In the genomic region with DNA sequence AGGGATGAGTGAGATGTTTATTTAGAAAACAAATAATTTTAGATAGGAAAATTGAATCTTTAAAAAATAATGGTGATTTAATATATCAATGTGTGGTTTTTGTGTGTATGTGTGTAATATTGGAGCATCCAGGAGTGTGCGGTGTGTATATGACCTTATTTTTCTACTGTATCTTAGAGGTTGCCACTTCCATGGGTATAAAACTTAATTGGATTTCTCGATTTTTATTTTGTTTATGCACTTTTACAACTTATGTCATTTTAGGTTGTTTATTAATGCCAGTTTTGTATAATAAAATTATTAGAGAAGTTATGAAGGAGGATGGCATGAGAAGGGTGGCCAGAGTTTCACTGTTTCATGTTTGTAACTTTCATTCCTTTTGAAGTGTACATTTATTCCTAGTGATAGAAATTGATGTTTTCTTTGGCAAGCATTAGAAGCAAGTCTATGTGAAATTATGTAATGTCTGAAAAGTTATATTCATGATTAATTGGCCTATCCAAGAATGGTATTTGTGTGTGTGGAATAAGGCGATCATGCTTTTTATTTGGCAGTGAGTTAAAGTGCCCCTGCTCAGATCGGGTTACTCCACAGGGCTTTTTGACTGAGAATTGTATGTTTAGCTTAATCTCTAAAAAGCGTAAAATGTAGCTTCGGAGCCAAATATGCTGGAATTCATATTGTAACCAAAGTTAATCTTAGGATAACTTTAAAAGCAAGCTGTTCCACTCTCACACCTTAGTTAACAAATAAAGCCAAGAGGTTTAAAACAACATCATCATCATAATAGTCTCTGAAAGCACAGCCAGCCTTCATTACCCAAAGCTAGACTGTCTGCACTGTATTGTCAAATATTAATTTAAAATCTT, we compare ENCODE assay signal across 14 cellular contexts.
DNase-seq lines count a peak whose midpoint lies in the region; ATAC-seq, FAIRE-seq and TF ChIP-seq lines count a peak whose summit lies in the region.
"Had no signal": no experiment of that assay in that cellular context is flagged by ENCODE, and none has a peak within 500 bp of the region (broad histone marks: within the 10 kb centered on the region; RNA-seq: fewer than 3 reads in every experiment).

No MANE protein-coding gene starts in this region.

- no peak for TF ChIP-seq EP300 in HepG2 (IDR thresholded peaks at IDR 0.05; ENCODE audit: low read depth in 2 of 2, low read length in 2 of 2)
- no peak for TF ChIP-seq EP300 in HepG2 (CRISPR knock-in tag; IDR thresholded peaks at IDR 0.05; ENCODE audit: borderline replicate concordance)

- H3K27ac ChIP-seq in HepG2 (ENCODE audit: extremely low read length, insufficient read depth, low read length): no peak overlapping the region

- TF ChIP-seq RAD21 in HepG2 (CRISPR knock-in tag; IDR thresholded peaks at IDR 0.05): no peak

- H3K9me3 ChIP-seq in HepG2 (ENCODE audit: low read length): no peaks in the 10 kb centered on the region

- H3K79me2 ChIP-seq in HepG2 (ENCODE audit: insufficient read depth, low read length): no peaks in the 10 kb centered on the region

- peak; percentile 26 for DNase-seq in NCI-H2196 treated with DMSO at 0.1 percent for 48 hours (lab: John Stamatoyannopoulos, UW; ENCODE audit: unreplicated experiment)
- DNase-seq in NCI-H2196 (lab: John Stamatoyannopoulos, UW; ENCODE audit: unreplicated experiment): no peak
- peak; percentile 69 to 82 for DNase-seq in cardiac fibroblast (ENCODE audit: low read depth in 2 of 2)
- no peak for DNase-seq in HepG2 (ENCODE audit: low spot score)
- no peak for DNase-seq in type B pancreatic cell (ENCODE audit: extremely low spot score, unreplicated experiment)
- no peak for DNase-seq in NCI-H2029 (lab: John Stamatoyannopoulos, UW)
- DNase-seq: activated CD8-positive, alpha-beta memory T cell treated with anti-CD3 and anti-CD28 coated beads, Interleukin-2, amount 50 U/mL, for 48 hours; naive B cell; NCI-H510A treated with DMSO at 0.1 percent for 48 hours; Right ventricle myocardium superior; small intestine had no signal

- no TSS peak for BruUV-seq in HepG2 (replicated peaks; lab: Mats Ljungman, UMichigan)

- no peak for FAIRE-seq in HepG2 (lab: Jason Lieb, UNC)
- FAIRE-seq: D721Med, small intestine had no signal

- H3K4me3 ChIP-seq in cardiac fibroblast (replicated peaks in 1 of 2; ENCODE audit: low read depth in 2 of 2, low read length in 2 of 2) (no peak overlapping the region), HepG2 (replicated peaks in 1 of 3; ENCODE audit: insufficient read depth in 1 of 3, low read depth in 2 of 3, low read length in 3 of 3) (no peak overlapping the region)

- no peaks in the 10 kb centered on the region for H3K36me3 ChIP-seq in HepG2 (replicated peaks in 1 of 2; ENCODE audit: control insufficient read depth in 1 of 2, insufficient read depth in 2 of 2, low read length in 2 of 2)

- H3K4me3 Mint-ChIP-seq in type B pancreatic cell: peak overlapping the region; percentile 4
- H3K4me3 Mint-ChIP-seq: naive B cell had no signal

- intact Hi-C loops in HepG2 (cut with micrococcal nuclease; ENCODE audit: unreplicated experiment): no loop called here

- no peak for TF ChIP-seq POLR2A in HepG2 (IDR thresholded peaks at IDR 0.05; ENCODE audit: insufficient read depth in 1 of 2, low read depth in 2 of 2, low read length in 2 of 2)

- H3K27ac Mint-ChIP-seq in type B pancreatic cell: no peak overlapping the region

- no peaks in the 10 kb centered on the region for H3K27me3 ChIP-seq in HepG2 (ENCODE audit: control insufficient read depth in 1 of 2, insufficient read depth in 2 of 2, low read length in 2 of 2)

- H3K4me2 ChIP-seq in HepG2 (ENCODE audit: low read depth, low read length): peak overlapping the region; percentile 14

- peaks cover 35% of the 10 kb centered on the region for H3K4me1 Mint-ChIP-seq in type B pancreatic cell (ENCODE audit: unreplicated experiment)

- POLR2A ChIA-PET in HepG2 (lab: Yijun Ruan, JAX): no interaction called here

- no peak for TF ChIP-seq CTCF in cardiac fibroblast (IDR thresholded peaks at IDR 0.05; ENCODE audit: low read depth, low read length)
- TF ChIP-seq CTCF in HepG2 (CRISPR knock-in tag; IDR thresholded peaks at IDR 0.05): no peak
- TF ChIP-seq CTCF in type B pancreatic cell (conservative IDR thresholded peaks at IDR 0.05): no peak

- in situ Hi-C loops in HepG2 (cut with HindIII; ENCODE audit: extremely low pct_ligation_motif_present, low pct_unique_long_range_greater_than_20kb): no loop called here

- no peaks in the 10 kb centered on the region for H3K27me3 Mint-ChIP-seq in type B pancreatic cell
- H3K27me3 Mint-ChIP-seq: naive B cell had no signal

- ATAC-seq in HepG2 (no peak), HG02610 (IDR thresholded peaks at IDR 0.05; ENCODE audit: unreplicated experiment) (no peak), HG03108 (IDR thresholded peaks at IDR 0.05; ENCODE audit: unreplicated experiment) (no peak)

- 77% methylated on average over 6 of the region's 6 CpGs for WGBS in HepG2 (ENCODE audit: low lambda C conversion rate)

- H3K4me1 ChIP-seq in HepG2 (ENCODE audit: insufficient read depth, low read length): peaks cover 26% of the 10 kb centered on the region

- CTCF ChIA-PET in HepG2 (lab: Yijun Ruan, JAX; ENCODE audit: low intra/inter-chr PET ratio, low total read pairs): no interaction called here

- H2AFZ ChIP-seq in HepG2 (ENCODE audit: low read length): no peak overlapping the region

- peaks cover 5% of the 10 kb centered on the region; the same call in 1 of the 2 replicates for H4K20me1 ChIP-seq in HepG2 (ENCODE audit: insufficient read depth, low read length)

- peaks cover 12% of the 10 kb centered on the region for H3K36me3 Mint-ChIP-seq in type B pancreatic cell

- no peak overlapping the region for H3K9ac ChIP-seq in HepG2 (ENCODE audit: insufficient read depth, low read depth, low read length)

- no peaks in the 10 kb centered on the region for H3K9me3 Mint-ChIP-seq in type B pancreatic cell
- H3K9me3 Mint-ChIP-seq: naive B cell had no signal

TF ChIP-seq in HepG2, 621 proteins besides CTCF, POLR2A, EP300 and RAD21 (continues in another document):
- TF ChIP-seq ZNF768 (CRISPR knock-in tag; IDR thresholded peaks at IDR 0.05) (no peak), NR3C1 (CRISPR knock-in tag; IDR thresholded peaks at IDR 0.05) (no peak), ZNF350 (CRISPR knock-in tag; IDR thresholded peaks at IDR 0.05; ENCODE audit: borderline replicate concordance, low read depth) (no peak), DPF2 (CRISPR knock-in tag; IDR thresholded peaks at IDR 0.05; ENCODE audit: borderline replicate concordance, low read depth) (no peak)
- TF ChIP-seq, protein P1, sequence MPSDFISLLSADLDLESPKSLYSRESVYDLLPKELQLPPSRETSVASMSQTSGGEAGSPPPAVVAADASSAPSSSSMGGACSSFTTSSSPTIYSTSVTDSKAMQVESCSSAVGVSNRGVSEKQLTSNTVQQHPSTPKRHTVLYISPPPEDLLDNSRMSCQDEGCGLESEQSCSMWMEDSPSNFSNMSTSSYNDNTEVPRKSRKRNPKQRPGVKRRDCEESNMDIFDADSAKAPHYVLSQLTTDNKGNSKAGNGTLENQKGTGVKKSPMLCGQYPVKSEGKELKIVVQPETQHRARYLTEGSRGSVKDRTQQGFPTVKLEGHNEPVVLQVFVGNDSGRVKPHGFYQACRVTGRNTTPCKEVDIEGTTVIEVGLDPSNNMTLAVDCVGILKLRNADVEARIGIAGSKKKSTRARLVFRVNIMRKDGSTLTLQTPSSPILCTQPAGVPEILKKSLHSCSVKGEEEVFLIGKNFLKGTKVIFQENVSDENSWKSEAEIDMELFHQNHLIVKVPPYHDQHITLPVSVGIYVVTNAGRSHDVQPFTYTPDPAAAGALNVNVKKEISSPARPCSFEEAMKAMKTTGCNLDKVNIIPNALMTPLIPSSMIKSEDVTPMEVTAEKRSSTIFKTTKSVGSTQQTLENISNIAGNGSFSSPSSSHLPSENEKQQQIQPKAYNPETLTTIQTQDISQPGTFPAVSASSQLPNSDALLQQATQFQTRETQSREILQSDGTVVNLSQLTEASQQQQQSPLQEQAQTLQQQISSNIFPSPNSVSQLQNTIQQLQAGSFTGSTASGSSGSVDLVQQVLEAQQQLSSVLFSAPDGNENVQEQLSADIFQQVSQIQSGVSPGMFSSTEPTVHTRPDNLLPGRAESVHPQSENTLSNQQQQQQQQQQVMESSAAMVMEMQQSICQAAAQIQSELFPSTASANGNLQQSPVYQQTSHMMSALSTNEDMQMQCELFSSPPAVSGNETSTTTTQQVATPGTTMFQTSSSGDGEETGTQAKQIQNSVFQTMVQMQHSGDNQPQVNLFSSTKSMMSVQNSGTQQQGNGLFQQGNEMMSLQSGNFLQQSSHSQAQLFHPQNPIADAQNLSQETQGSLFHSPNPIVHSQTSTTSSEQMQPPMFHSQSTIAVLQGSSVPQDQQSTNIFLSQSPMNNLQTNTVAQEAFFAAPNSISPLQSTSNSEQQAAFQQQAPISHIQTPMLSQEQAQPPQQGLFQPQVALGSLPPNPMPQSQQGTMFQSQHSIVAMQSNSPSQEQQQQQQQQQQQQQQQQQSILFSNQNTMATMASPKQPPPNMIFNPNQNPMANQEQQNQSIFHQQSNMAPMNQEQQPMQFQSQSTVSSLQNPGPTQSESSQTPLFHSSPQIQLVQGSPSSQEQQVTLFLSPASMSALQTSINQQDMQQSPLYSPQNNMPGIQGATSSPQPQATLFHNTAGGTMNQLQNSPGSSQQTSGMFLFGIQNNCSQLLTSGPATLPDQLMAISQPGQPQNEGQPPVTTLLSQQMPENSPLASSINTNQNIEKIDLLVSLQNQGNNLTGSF (CRISPR knock-in tag; IDR thresholded peaks at IDR 0.05): no peak

Comparison
In these comparisons a context has a peak if more than half of its experiments do, and no peak if none do; other contexts are left out.
1. DNase-seq: peak in NCI-H2196 treated with DMSO at 0.1 percent for 48 hours (single experiment) and cardiac fibroblast (2 of 2); none in NCI-H2196 (single experiment), HepG2 (single experiment), type B pancreatic cell (single experiment) and NCI-H2029 (single experiment).